ENCODE assay signal across 23 cellular contexts in genomic region chr20:40232288-40232687, GRCh38.
"Had no signal": no experiment of that assay in that cellular context is flagged by ENCODE, and none has a peak within 500 bp of the region (broad histone marks: within the 10 kb centered on the region; RNA-seq: fewer than 3 reads in every experiment).

No MANE protein-coding gene starts in this region.

- H3K36me3 ChIP-seq: Peyer's patch, SJCRH30 had no signal

- H3K4me3 ChIP-seq: body of pancreas, Peyer's patch, SJCRH30 had no signal

- H3K4me1 ChIP-seq: body of pancreas, Peyer's patch, SJCRH30 had no signal

- H3K9me3 ChIP-seq: body of pancreas, Peyer's patch, SJCRH30 had no signal

- DNase-seq: activated CD4-positive, alpha-beta T cell treated with anti-CD3 and anti-CD28 coated beads for 48 hours; activated CD4-positive, alpha-beta T cell treated with anti-CD3 and anti-CD28 coated beads, Interleukin-2, amount 50 U/mL, for 4 hours; activated CD4-positive, CD25-positive, alpha-beta regulatory T cell treated with anti-CD3 and anti-CD28 coated beads, Interleukin-2, amount 50 U/mL, for 72 hours; activated CD8-positive, alpha-beta memory T cell treated with anti-CD3 and anti-CD28 coated beads, Interleukin-2, amount 50 U/mL, for 48 hours; activated CD8-positive, alpha-beta T cell treated with anti-CD3 and anti-CD28 coated beads, Interleukin-2, amount 10 ng/mL, durations not matched to agents 7 days and 5 days; activated T-cell treated with anti-CD3 and anti-CD28 coated beads, Interleukin-2, amount 50 U/mL, for 1 hour; aorta; body of pancreas; KG1; NCI-H1092 treated with DMSO at 0.1 percent for 48 hours; NCI-H1417 treated with DMSO at 0.1 percent for 48 hours; NCI-H1694; NCI-H2029; NCI-H2107; NCI-H345; NCI-H510A; NCI-H526 treated with DMSO at 0.1 percent for 48 hours; NK-92 treated with Interleukin-12 subunit alpha and Interleukin-12 subunit beta, amount 100 ng/mL, for 24 hours; OCI-M1; Peyer's patch; Right ventricle myocardium superior; SJCRH30 had no signal

- H3K27ac ChIP-seq: body of pancreas, Peyer's patch, RWPE1, SJCRH30 had no signal

- H3K27me3 ChIP-seq: body of pancreas, Peyer's patch had no signal
